1 cellular context compared by ENCODE assay signal in the genomic region with DNA sequence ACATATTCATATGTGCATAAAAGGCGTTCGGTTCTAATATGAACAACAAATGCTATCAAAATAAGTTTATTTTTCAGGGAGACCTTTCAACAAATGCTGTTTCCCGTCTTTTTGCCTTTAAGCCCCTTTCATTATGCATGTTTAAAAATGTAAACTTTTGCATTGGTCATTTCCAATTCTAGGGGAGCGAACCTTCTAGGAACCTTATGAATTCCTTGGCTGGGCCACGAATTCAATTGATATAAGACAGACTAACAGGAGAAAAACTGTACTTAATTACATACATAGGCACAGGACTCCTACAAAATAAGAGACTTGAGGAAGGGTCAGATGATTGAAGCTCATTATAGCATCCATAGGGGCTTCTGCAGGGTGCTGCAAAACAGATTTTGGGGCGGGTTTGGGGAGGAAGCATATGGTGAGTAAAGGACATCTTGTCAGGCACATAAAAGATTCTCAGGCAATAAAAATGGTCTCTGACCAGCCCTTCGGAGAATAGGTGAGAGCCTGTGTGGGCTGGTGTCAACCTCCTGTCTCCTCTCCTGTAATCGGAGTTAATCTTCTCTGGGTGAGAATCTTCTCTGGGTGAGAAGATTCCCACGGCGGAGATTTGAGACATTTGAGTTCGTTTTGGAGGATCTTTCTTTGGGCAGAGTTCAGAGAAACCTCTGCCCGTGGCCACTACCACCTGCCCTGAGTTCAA.
TF ChIP-seq lines count a peak whose summit lies in the region.

No MANE protein-coding gene starts in this region.

TF ChIP-seq in SK-N-SH, 30 proteins besides CTCF, POLR2A, EP300 and RAD21 (continued from another document):
- TF ChIP-seq EZH2phosphoT487 (IDR thresholded peaks at IDR 0.05; ENCODE audit: borderline replicate concordance, low read depth) (no peak), CHD2 (IDR thresholded peaks at IDR 0.05; ENCODE audit: low read length, partially characterized antibody) (no peak), YY1 (IDR thresholded peaks at IDR 0.05; ENCODE audit: low read depth) (no peak)
